13 cellular contexts compared by ENCODE assay signal in genomic region chr11:7638710-7639642, GRCh38.
DNase-seq lines count a peak whose midpoint lies in the region; ATAC-seq and TF ChIP-seq lines count a peak whose summit lies in the region.
"Had no signal": no experiment of that assay in that cellular context is flagged by ENCODE, and none has a peak within 500 bp of the region (broad histone marks: within the 10 kb centered on the region; RNA-seq: fewer than 3 reads in every experiment).

No MANE protein-coding gene starts in this region.

- TF ChIP-seq POLR2A in GM18505 (IDR thresholded peaks at IDR 0.05; ENCODE audit: borderline replicate concordance, extremely low read depth, insufficient read depth, insufficient read length) = no peak

- DNase-seq in MV-4-11 (lab: John Stamatoyannopoulos, UW) (peak; percentile 15), hepatic stellate cell (ENCODE audit: low spot score) (no peak), AG08396 (ENCODE audit: low spot score) (no peak)
- DNase-seq: activated naive CD4-positive, alpha-beta T cell treated with Interleukin-2 at 50 U/mL for 16 hours; hypothalamus; naive thymus-derived CD8-positive, alpha-beta T cell; OCI-M1 had no signal

- H3K27ac ChIP-seq in mucosa of rectum (ENCODE audit: low read depth in 2 of 2, low read length in 2 of 2) = peak overlapping the region; percentile 72 to 79
- H3K27ac ChIP-seq: BLaER1 had no signal

- no peaks in the 10 kb centered on the region for H3K9me3 ChIP-seq in mucosa of rectum (ENCODE audit: control insufficient read depth in 2 of 2, low read length in 2 of 2)
- H3K9me3 ChIP-seq: BLaER1 had no signal

- H3K4me1 ChIP-seq in mucosa of rectum (ENCODE audit: control insufficient read depth in 2 of 2, insufficient read depth in 2 of 2, low read length in 2 of 2) = peaks cover 21 to 22% of the 10 kb centered on the region in 2 donors
- H3K4me1 ChIP-seq: BLaER1 had no signal

- no peak overlapping the region for H3K4me3 ChIP-seq in mucosa of rectum (ENCODE audit: low read length in 2 of 2)
- H3K4me3 ChIP-seq: BLaER1 had no signal

- H3K9ac ChIP-seq in mucosa of rectum (ENCODE audit: low read depth in 1 of 2, low read length in 2 of 2) = peak overlapping the region in 1 of 2 donors; percentile 5
- H3K9ac ChIP-seq: BLaER1 had no signal

- no peaks in the 10 kb centered on the region for H3K27me3 ChIP-seq in mucosa of rectum (ENCODE audit: control insufficient read depth in 2 of 2, insufficient read depth in 2 of 2, low read length in 2 of 2)
- H3K27me3 ChIP-seq: BLaER1 had no signal

- H3K36me3 ChIP-seq in mucosa of rectum (ENCODE audit: control insufficient read depth in 2 of 2, insufficient read depth in 2 of 2, low read length in 2 of 2) = peaks cover 63 to 74% of the 10 kb centered on the region in 2 donors

- ATAC-seq in GM18505 (IDR thresholded peaks at IDR 0.05; ENCODE audit: unreplicated experiment) (peak; percentile 50), GM21576 (IDR thresholded peaks at IDR 0.05; ENCODE audit: unreplicated experiment) (peak; percentile 77), HG03139 (IDR thresholded peaks at IDR 0.05; ENCODE audit: unreplicated experiment) (no peak), HG02973 (IDR thresholded peaks at IDR 0.05; ENCODE audit: unreplicated experiment) (no peak)
- ATAC-seq: naive thymus-derived CD8-positive, alpha-beta T cell had no signal

Comparison
In these comparisons a context has a peak if more than half of its experiments do, and no peak if none do; other contexts are left out.
1. ATAC-seq: peak in GM18505 (single experiment) and GM21576 (single experiment); none in HG03139 (single experiment) and HG02973 (single experiment).